In genomic region chr19:28456264-28456663, GRCh38 we compare ENCODE assay signal across 24 cellular contexts.
"Had no signal": no experiment of that assay in that cellular context is flagged by ENCODE, and none has a peak within 500 bp of the region (broad histone marks: within the 10 kb centered on the region; RNA-seq: fewer than 3 reads in every experiment).

No MANE protein-coding gene starts in this region.

- H3K4me3 Mint-ChIP-seq: activated naive CD4-positive, alpha-beta T cell treated with anti-CD3 and anti-CD28 coated beads for 36 hours; activated T-cell treated with anti-CD3 and anti-CD28 coated beads, Interleukin-2, amount 50 U/mL, for 24 hours; immature natural killer cell; nephron progenitor cell; stimulated activated naive B cell treated with anti-CD40 and anti-IgM and Interleukin-4, amounts not matched to agents 10 μg/mL and 1 μg/mL and 100 μg/mL, for 72 hours; T-helper 17 cell had no signal

- H3K4me2 ChIP-seq: hepatocyte had no signal

- H2AFZ ChIP-seq: hepatocyte had no signal

- H3K9me3 ChIP-seq: esophagus muscularis mucosa, lower lobe of right lung, mucosa of descending colon, sigmoid colon, upper lobe of left lung had no signal

- H3K4me3 ChIP-seq: coronary artery, esophagus muscularis mucosa, hepatocyte, lower lobe of right lung, mucosa of descending colon, sigmoid colon, upper lobe of left lung had no signal

- H3K4me1 ChIP-seq: esophagus muscularis mucosa, lower lobe of right lung, sigmoid colon, upper lobe of left lung had no signal

- H3K27me3 ChIP-seq: hepatocyte, sigmoid colon, upper lobe of left lung had no signal

- H3K36me3 Mint-ChIP-seq: stimulated activated naive B cell treated with anti-CD40 and anti-IgM and Interleukin-4, amounts not matched to agents 10 μg/mL and 1 μg/mL and 100 μg/mL, for 72 hours had no signal

- H3K79me2 ChIP-seq: hepatocyte had no signal

- ATAC-seq: left lobe of liver, mucosa of descending colon, T-helper 17 cell had no signal

- H3K9me3 Mint-ChIP-seq: activated naive CD4-positive, alpha-beta T cell treated with anti-CD3 and anti-CD28 coated beads for 36 hours; activated T-cell treated with anti-CD3 and anti-CD28 coated beads, Interleukin-2, amount 50 U/mL, for 24 hours; immature natural killer cell; nephron progenitor cell; stimulated activated naive B cell treated with anti-CD40 and anti-IgM and Interleukin-4, amounts not matched to agents 10 μg/mL and 1 μg/mL and 100 μg/mL, for 72 hours had no signal

- H3K4me1 Mint-ChIP-seq: T-helper 17 cell had no signal

- FAIRE-seq: frontal cortex had no signal

- H3K27ac ChIP-seq: coronary artery, esophagus muscularis mucosa, hepatocyte, lower lobe of right lung, sigmoid colon, upper lobe of left lung, VCaP had no signal

- DNase-seq: activated CD4-positive, CD25-positive, alpha-beta regulatory T cell treated with anti-CD3 and anti-CD28 coated beads, Interleukin-2, amount 50 U/mL, for 72 hours; activated CD8-positive, alpha-beta memory T cell treated with anti-CD3 and anti-CD28 coated beads for 24 hours; activated CD8-positive, alpha-beta memory T cell treated with anti-CD3 and anti-CD28 coated beads, Interleukin-2, amount 50 U/mL, for 4 hours; activated effector memory CD4-positive, alpha-beta T cell treated with Interleukin-2 at 50 U/mL for 16 hours; activated naive CD4-positive, alpha-beta T cell treated with anti-CD3 and anti-CD28 coated beads for 36 hours; activated T-cell treated with anti-CD3 and anti-CD28 coated beads, Interleukin-2, amount 50 U/mL, for 24 hours; cerebellar nuclear complex; glutamatergic neuron; immature natural killer cell; lower lobe of right lung; mesendoderm; mucosa of descending colon; nephron progenitor cell; occipital lobe; sigmoid colon; stimulated activated naive B cell treated with anti-CD40 and anti-IgM and Interleukin-4, amounts not matched to agents 10 μg/mL and 1 μg/mL and 100 μg/mL, for 72 hours; T-helper 17 cell; upper lobe of left lung had no signal

- H3K36me3 ChIP-seq: esophagus muscularis mucosa, lower lobe of right lung, sigmoid colon, upper lobe of left lung had no signal

- H3K27me3 Mint-ChIP-seq: activated T-cell treated with anti-CD3 and anti-CD28 coated beads, Interleukin-2, amount 50 U/mL, for 24 hours; T-helper 17 cell had no signal

- H3K27ac Mint-ChIP-seq: activated naive CD4-positive, alpha-beta T cell treated with anti-CD3 and anti-CD28 coated beads for 36 hours; activated T-cell treated with anti-CD3 and anti-CD28 coated beads, Interleukin-2, amount 50 U/mL, for 24 hours; immature natural killer cell; nephron progenitor cell; stimulated activated naive B cell treated with anti-CD40 and anti-IgM and Interleukin-4, amounts not matched to agents 10 μg/mL and 1 μg/mL and 100 μg/mL, for 72 hours; T-helper 17 cell had no signal
